ENCODE assay signal across 10 cellular contexts in the genomic region with DNA sequence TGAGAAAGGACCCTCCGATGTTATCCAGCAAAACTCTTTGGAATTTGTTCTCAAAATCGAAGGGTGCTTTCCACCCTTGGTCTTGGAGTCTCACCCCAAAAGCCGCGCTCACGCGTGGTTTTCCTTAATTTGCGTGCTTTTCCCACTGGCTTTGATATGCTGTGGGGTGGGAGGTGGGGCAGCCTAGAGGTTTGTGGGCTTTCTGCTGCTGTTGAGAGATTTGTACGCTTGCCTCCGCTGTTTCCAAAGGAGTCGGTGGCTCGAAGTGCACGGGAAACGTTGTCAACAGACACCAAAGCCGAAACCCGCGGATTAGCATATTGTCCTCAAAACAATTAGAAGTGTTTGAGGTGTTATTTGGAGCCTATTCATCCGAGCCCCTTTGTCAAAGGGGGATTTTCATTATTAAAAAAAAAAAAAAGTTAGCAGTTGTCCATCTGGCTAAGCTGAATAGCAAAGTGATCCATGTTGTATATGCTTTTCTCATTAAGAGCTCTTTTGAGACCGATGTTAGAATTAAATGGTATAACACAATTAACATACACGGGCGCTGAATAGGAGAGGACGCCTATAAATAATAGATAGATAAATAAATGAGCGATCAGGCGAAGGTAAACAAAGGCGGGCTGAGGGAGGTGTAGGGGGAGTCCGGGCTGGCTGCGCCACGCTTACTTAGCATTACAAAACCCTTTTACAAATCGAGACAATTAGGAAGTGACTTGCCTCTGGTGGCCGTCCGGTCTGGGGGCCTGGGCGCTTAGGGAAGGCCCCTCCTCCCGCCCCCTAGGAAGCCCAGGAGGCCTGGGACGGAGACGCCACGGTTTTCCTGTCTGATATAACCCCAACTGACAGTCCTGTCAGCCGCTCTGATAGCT. TPM values are rescaled to one million over a fixed set of nuclear protein-coding genes. Genes with fewer than 3 reads are reported as not detected.
DNase-seq lines count a peak whose midpoint lies in the region; ATAC-seq and TF ChIP-seq lines count a peak whose summit lies in the region.
"Had no signal": no experiment of that assay in that cellular context is flagged by ENCODE, and none has a peak within 500 bp of the region (broad histone marks: within the 10 kb centered on the region; RNA-seq: fewer than 3 reads in every experiment).

No MANE protein-coding gene starts in this region.

- H4K20me1 ChIP-seq in GM23248 (ENCODE audit: insufficient read depth): no peaks in the 10 kb centered on the region

- H3K36me3 ChIP-seq in GM23248 (ENCODE audit: low read depth) (no peaks in the 10 kb centered on the region), WERI-Rb-1 (no peaks in the 10 kb centered on the region), skeletal muscle satellite cell (ENCODE audit: insufficient read depth, low read length) (no peaks in the 10 kb centered on the region)

- no peak overlapping the region for H3K27ac ChIP-seq in GM23248
- no peak overlapping the region for H3K27ac ChIP-seq in WERI-Rb-1

- no peak for ATAC-seq in GM19452 (IDR thresholded peaks at IDR 0.05; ENCODE audit: unreplicated experiment)

- H3K4me3 ChIP-seq in GM23248: peak overlapping the region; percentile 64
- peak overlapping the region; percentile 37 for H3K4me3 ChIP-seq in WERI-Rb-1 (ENCODE audit: low read depth, low read length)
- peak overlapping the region; percentile 66 for H3K4me3 ChIP-seq in skeletal muscle satellite cell (ENCODE audit: low read length)

- H3K4me2 ChIP-seq in GM23248 (ENCODE audit: unreplicated experiment) (peak overlapping the region; percentile 58), skeletal muscle satellite cell (ENCODE audit: low read length) (peak overlapping the region; percentile 82)

- no peaks in the 10 kb centered on the region for H3K9me2 ChIP-seq in GM23248 (ENCODE audit: insufficient read depth)

- in situ Hi-C loops in GM23248 (cut with MboI): no loop called here

- H3K9me3 ChIP-seq in GM23248 (ENCODE audit: low read depth) (no peaks in the 10 kb centered on the region), WERI-Rb-1 (ENCODE audit: severe bottlenecking) (peaks cover 6% of the 10 kb centered on the region), skeletal muscle satellite cell (replicated peaks; ENCODE audit: low read length) (no peaks in the 10 kb centered on the region)

- no peaks in the 10 kb centered on the region for H3K4me1 ChIP-seq in GM23248 (ENCODE audit: insufficient read depth)
- H3K4me1 ChIP-seq in skeletal muscle satellite cell (ENCODE audit: control insufficient read depth, insufficient read depth, low read length): peaks cover 15% of the 10 kb centered on the region

- no peak for TF ChIP-seq CTCF in WERI-Rb-1 (IDR thresholded peaks at IDR 0.05; ENCODE audit: low read depth, low read length)

- DNase-seq in GM23248 (no peak), WERI-Rb-1 (peak; percentile 27), iPS-NIHi7 (ENCODE audit: extremely low spot score) (peak; percentile 68), dedifferentiated amniotic fluid mesenchymal stem cell (ENCODE audit: extremely low spot score) (no peak), NCI-H446 (lab: John Stamatoyannopoulos, UW) (no peak)
- DNase-seq: NCI-H510A treated with DMSO at 0.1 percent for 48 hours; stimulated activated CD4-positive, alpha-beta T cell treated with anti-CD3 and anti-CD28 coated beads, Interleukin-4, amount 100 ng/mL, for 1 hour had no signal

- no peaks in the 10 kb centered on the region for H3F3A ChIP-seq in GM23248 (ENCODE audit: insufficient read depth)

- no peak overlapping the region for H3K9ac ChIP-seq in GM23248
- no peak overlapping the region for H3K9ac ChIP-seq in skeletal muscle satellite cell (ENCODE audit: low read depth, low read length)

- peak overlapping the region; percentile 53; the same call in 1 of the 2 replicates for H2AFZ ChIP-seq in GM23248

- H3K79me2 ChIP-seq in GM23248 (ENCODE audit: insufficient read depth): no peaks in the 10 kb centered on the region

- WGBS in GM23248 (ENCODE audit: low coverage in 1 of 2, low lambda C conversion rate in 2 of 2, missing lambda C conversion rate in 2 of 2), 2 experiments: 2 to 3% methylated on average over 36 of the region's 36 CpGs

- H3K27me3 ChIP-seq in GM23248 (replicated peaks; ENCODE audit: insufficient read depth) (peaks cover 100% of the 10 kb centered on the region), WERI-Rb-1 (ENCODE audit: insufficient read depth, low read depth, severe bottlenecking) (peaks cover 62% of the 10 kb centered on the region), skeletal muscle satellite cell (ENCODE audit: control insufficient read depth, insufficient read depth, low read length) (peaks cover 100% of the 10 kb centered on the region)

RNA-seq across cellular contexts. Expression of a gene that starts 3.3 kb away (rescaled TPM):
- total RNA-seq in GM23248 (2014; rRNA removed; shearing (Covaris generic)): not detected in 2 replicates
- polyA plus RNA-seq in GM23248 (2016; fragmentation: Nextera tagmentation; extraction: Ambion mirVana): not detected in 2 replicates
- not detected in 2 replicates for total RNA-seq in skeletal muscle satellite cell (2012; rRNA removed)
- total RNA-seq: myocyte had no signal

Comparison
In these comparisons a context has a peak if more than half of its experiments do, and no peak if none do; other contexts are left out.
1. DNase-seq: peak in WERI-Rb-1 (single experiment) and iPS-NIHi7 (single experiment); none in GM23248 (single experiment), dedifferentiated amniotic fluid mesenchymal stem cell (single experiment) and NCI-H446 (0 of 2).
2. Peak in every context shown above with its lines, with median percentiles within 50 percentile points of each other: H3K4me3 ChIP-seq.